In genomic region chr1:211518330-211519289, GRCh38 we compare ENCODE assay signal across 11 cellular contexts. TPM values are rescaled to one million over a fixed set of nuclear protein-coding genes. Genes with fewer than 3 reads are reported as not detected.
DNase-seq lines count a peak whose midpoint lies in the region; ATAC-seq, FAIRE-seq and TF ChIP-seq lines count a peak whose summit lies in the region.
"Had no signal": no experiment of that assay in that cellular context is flagged by ENCODE, and none has a peak within 500 bp of the region (broad histone marks: within the 10 kb centered on the region; RNA-seq: fewer than 3 reads in every experiment).

No MANE protein-coding gene starts in this region.

- H3K9me3 ChIP-seq in A673 (ENCODE audit: low read depth, low read length, poor library complexity, severe bottlenecking), result no peaks in the 10 kb centered on the region

- peak; percentile 67 for FAIRE-seq in GM12892 (lab: Jason Lieb, UNC)

- no peak for TF ChIP-seq CTCF in RWPE1 (conservative IDR thresholded peaks at IDR 0.05; ENCODE audit: low read depth)
- TF ChIP-seq CTCF in A673 (conservative IDR thresholded peaks at IDR 0.05; ENCODE audit: low read depth, low read length), result no peak

- no peaks in the 10 kb centered on the region for H3K4me1 ChIP-seq in A673 (ENCODE audit: insufficient read depth, low read length, poor library complexity, severe bottlenecking)

- no peak overlapping the region for H3K4me3 ChIP-seq in A673 (ENCODE audit: low read depth, low read length, poor library complexity, severe bottlenecking)

- H3K27ac ChIP-seq in RWPE1, result peak overlapping the region; percentile 11; the same call in 1 of the 2 replicates
- H3K27ac ChIP-seq in A673 (ENCODE audit: low read depth, low read length, poor library complexity, severe bottlenecking), result no peak overlapping the region
- H3K27ac ChIP-seq: C4-2B had no signal

- BruUV-seq in A673 (replicated peaks; lab: Mats Ljungman, UMichigan), result no TSS peak

- H3K27me3 ChIP-seq in A673 (replicated peaks; ENCODE audit: insufficient read depth, low read depth, low read length, poor library complexity), result no peaks in the 10 kb centered on the region

- POLR2A ChIA-PET in RWPE1 (lab: Yijun Ruan, JAX; ENCODE audit: low non-redundant PET), result no interaction called here
- POLR2A ChIA-PET in A673 (lab: Charles Lee; ENCODE audit: low non-redundant PET), result no interaction called here

- CTCF ChIA-PET in RWPE1 (lab: Yijun Ruan, JAX), result no interaction called here
- CTCF ChIA-PET in A673 (lab: Charles Lee), result no interaction called here

- intact Hi-C loops in A673 (cut with micrococcal nuclease; ENCODE audit: unreplicated experiment), result no loop called here

- ATAC-seq in GM19468 (IDR thresholded peaks at IDR 0.05; ENCODE audit: extremely low read depth, unreplicated experiment) (peak; percentile 41), HG03025 (IDR thresholded peaks at IDR 0.05; ENCODE audit: low FRiP score, unreplicated experiment) (peak; percentile 61)

- TF ChIP-seq POLR2A in GM12892 (IDR thresholded peaks at IDR 0.05; ENCODE audit: low read depth, low read length), result no peak

- no peaks in the 10 kb centered on the region for H3K36me3 ChIP-seq in A673 (ENCODE audit: insufficient read depth, low read length, poor library complexity, severe bottlenecking)

- DNase-seq in GM12892 (ENCODE audit: insufficient read length), result peak; percentile 36
- no peak for DNase-seq in RWPE1 (ENCODE audit: low spot score)
- DNase-seq in NCI-H1105 treated with DMSO at 0.1 percent for 48 hours (lab: John Stamatoyannopoulos, UW), result no peak
- DNase-seq in NK-92 (lab: John Stamatoyannopoulos, UW; ENCODE audit: unreplicated experiment), result no peak
- no peak for DNase-seq in NCI-H1048 (lab: John Stamatoyannopoulos, UW)
- DNase-seq in A673 (ENCODE audit: low spot score), result no peak
- DNase-seq: activated CD4-positive, alpha-beta T cell treated with anti-CD3 and anti-CD28 coated beads for 1 hour; effector CD8-positive, alpha-beta T cell had no signal

RNA-seq across cellular contexts. Expression of gene RD3, which starts 26.6 kb away (rescaled TPM):
- polyA plus RNA-seq in GM12892 (2012; ENCODE audit: missing spikeins), result not detected
- total RNA-seq in A673 (2021), result not detected in 2 replicates
